In genomic region chr4:1404573-1405248, GRCh38 we compare ENCODE assay signal across 2 cellular contexts.
A peak's percentile ranks its signal among the peaks of the same experiment; 100 is the strongest.
TF ChIP-seq lines count a peak whose summit lies in the region.

No MANE protein-coding gene starts in this region.

TF ChIP-seq in neural cell, 6 proteins besides CTCF, POLR2A, EP300 and RAD21:
- TF ChIP-seq MXI1 (conservative IDR thresholded peaks at IDR 0.05; ENCODE audit: poor library complexity, severe bottlenecking): no peak
- TF ChIP-seq SMC3 (conservative IDR thresholded peaks at IDR 0.05; ENCODE audit: poor library complexity): no peak
- TF ChIP-seq EZH2 (IDR thresholded peaks at IDR 0.05; ENCODE audit: borderline replicate concordance, insufficient read depth, low read length, poor library complexity, severe bottlenecking): peak; percentile 81

TF ChIP-seq in GM12891, 5 proteins besides CTCF, POLR2A, EP300 and RAD21:
- TF ChIP-seq POU2F2 (IDR thresholded peaks at IDR 0.05; ENCODE audit: low read depth, low read length): no peak
- no peak for TF ChIP-seq POLR2AphosphoS5 (IDR thresholded peaks at IDR 0.05; ENCODE audit: low read depth, low read length)
- TF ChIP-seq TAF1 (IDR thresholded peaks at IDR 0.05; ENCODE audit: low read depth, low read length): no peak
- TF ChIP-seq SPI1 (IDR thresholded peaks at IDR 0.05; ENCODE audit: low read depth, low read length): no peak
- no peak for TF ChIP-seq PAX5 (IDR thresholded peaks at IDR 0.05; ENCODE audit: insufficient read depth, low read length, severe bottlenecking)
